ENCODE assay signal across 8 cellular contexts in genomic region chr13:24161010-24161775, GRCh38. TPM values are rescaled to one million over a fixed set of nuclear protein-coding genes. Genes with fewer than 3 reads are reported as not detected.
DNase-seq lines count a peak whose midpoint lies in the region; ATAC-seq and FAIRE-seq lines count a peak whose summit lies in the region.

No MANE protein-coding gene starts in this region.

- DNase-seq in ACHN (peak; percentile 30), SK-N-DZ (ENCODE audit: low spot score) (peak; percentile 23), adipocyte (ENCODE audit: low read depth) (peak; percentile 63), small intestine (peak; percentile 45), posterior vena cava (ENCODE audit: low spot score) (no peak)

- H3K27ac ChIP-seq in small intestine (ENCODE audit: low read depth in 1 of 2, low read length in 1 of 2): peak overlapping the region; percentile 72 to 88

- WGBS in small intestine, 3 donors: 1% methylated on average over 40 to 43 of the region's 43 CpGs

- H3K4me1 ChIP-seq in adipocyte (ENCODE audit: control insufficient read depth, insufficient read depth, low read length) (peaks cover 10% of the 10 kb centered on the region), small intestine (ENCODE audit: control insufficient read depth in 2 of 2, insufficient read depth in 1 of 2, low read depth in 1 of 2, low read length in 1 of 2) (peaks cover 0 to 5% of the 10 kb centered on the region in 2 donors)

- H3K9me3 ChIP-seq in adipocyte (ENCODE audit: control insufficient read depth, low read length): no peaks in the 10 kb centered on the region
- no peaks in the 10 kb centered on the region for H3K9me3 ChIP-seq in small intestine (ENCODE audit: control insufficient read depth, low read depth)

- FAIRE-seq in small intestine (lab: Jason Lieb, UNC): no peak

- in situ Hi-C loops in ACHN (cut with HindIII; ENCODE audit: low pct_ligation_motif_present, low pct_unique_long_range_greater_than_20kb, low sequenced_read_pairs): no loop called here

- H3K27me3 ChIP-seq in adipocyte (replicated peaks; ENCODE audit: control insufficient read depth, insufficient read depth, low read length) (no peaks in the 10 kb centered on the region), small intestine (ENCODE audit: control insufficient read depth in 2 of 2, insufficient read depth in 2 of 2, low read length in 2 of 2) (no peaks in the 10 kb centered on the region)

- peak overlapping the region; percentile 83 for H3K9ac ChIP-seq in adipocyte (ENCODE audit: low read length)

- intact Hi-C loops in posterior vena cava (cut with DNase I): no loop called here

- H3K4me3 ChIP-seq in adipocyte (ENCODE audit: low read length): peak overlapping the region; percentile 88
- peak overlapping the region; percentile 78 for H3K4me3 ChIP-seq in iPS-11a (ENCODE audit: low read depth, low read length)
- peak overlapping the region; percentile 55 to 92 for H3K4me3 ChIP-seq in small intestine (ENCODE audit: low read depth in 1 of 2, low read length in 2 of 2)

- peak; percentile 57 for ATAC-seq in GM18909 (IDR thresholded peaks at IDR 0.05; ENCODE audit: poor library complexity, unreplicated experiment)
- ATAC-seq in HG03196 (IDR thresholded peaks at IDR 0.05; ENCODE audit: unreplicated experiment): peak; percentile 23

- no peaks in the 10 kb centered on the region for H3K36me3 ChIP-seq in adipocyte (ENCODE audit: control insufficient read depth, insufficient read depth, low read length, severe bottlenecking)
- H3K36me3 ChIP-seq in small intestine (ENCODE audit: control insufficient read depth in 2 of 2, insufficient read depth in 2 of 2, low read length in 2 of 2): peaks cover 0 to 2% of the 10 kb centered on the region in 2 donors

RNA-seq across cellular contexts. Expression of gene SPATA13, which starts 0.7 kb away (rescaled TPM):
- polyA plus RNA-seq in SK-N-DZ (2014; cell fraction: cytosol; rRNA removed): 5.3 and 7.5 TPM in 2 replicates
- 5.2 and 6.0 TPM in 2 replicates for polyA plus RNA-seq in SK-N-DZ (2014; cell fraction: nucleus; rRNA removed)
- polyA plus RNA-seq in small intestine: 10 to 100 TPM in 2 of 3 donors, 1 to 10 TPM in 1; 10.0 to 57.0 (median 13.6) TPM
- total RNA-seq in posterior vena cava: 1 to 10 TPM; 8.5 to 8.8 TPM
